21 cellular contexts compared by ENCODE assay signal in genomic region chr6:34207695-34208443, GRCh38. TPM values are rescaled to one million over a fixed set of nuclear protein-coding genes. Genes with fewer than 3 reads are reported as not detected.
A peak's percentile ranks its signal among the peaks of the same experiment; 100 is the strongest.
DNase-seq lines count a peak whose midpoint lies in the region; ATAC-seq and TF ChIP-seq lines count a peak whose summit lies in the region.
"Had no signal": no experiment of that assay in that cellular context is flagged by ENCODE, and none has a peak within 500 bp of the region (broad histone marks: within the 10 kb centered on the region; RNA-seq: fewer than 3 reads in every experiment).

No MANE protein-coding gene starts in this region.

- no peak overlapping the region for H3K4me3 ChIP-seq in HCT116 (replicated peaks in 1 of 2; ENCODE audit: low read depth in 1 of 2, low read length in 2 of 2)
- no peak overlapping the region for H3K4me3 ChIP-seq in dorsolateral prefrontal cortex
- H3K4me3 ChIP-seq: SJCRH30, vagina had no signal

- no TSS peak for BruUV-seq in HCT116 (replicated peaks; lab: Mats Ljungman, UMichigan)

- H3K9me3 ChIP-seq in HCT116 (ENCODE audit: control insufficient read depth in 1 of 2, insufficient read depth in 1 of 2, low read depth in 1 of 2, low read length in 2 of 2), result no peaks in the 10 kb centered on the region
- no peaks in the 10 kb centered on the region for H3K9me3 ChIP-seq in CD4-positive, alpha-beta T cell (ENCODE audit: control insufficient read depth, low read length)
- H3K9me3 ChIP-seq: SJCRH30, vagina had no signal

- peaks cover 17% of the 10 kb centered on the region for H3K4me1 Mint-ChIP-seq in activated naive CD8-positive, alpha-beta T cell (ENCODE audit: low read depth)
- H3K4me1 Mint-ChIP-seq in CD4-positive, alpha-beta T cell (ENCODE audit: low read depth), result peaks cover 5% of the 10 kb centered on the region
- H3K4me1 Mint-ChIP-seq: CD14-positive monocyte had no signal

- no peak for TF ChIP-seq RAD21 in HCT116 (IDR thresholded peaks at IDR 0.05; ENCODE audit: low read depth)

- peak; percentile 40 for DNase-seq in activated T-cell treated with anti-CD3 and anti-CD28 coated beads for 48 hours (ENCODE audit: low read depth)
- DNase-seq in activated T-cell treated with anti-CD3 and anti-CD28 coated beads for 4 hours, result no peak
- DNase-seq in HCT116 (ENCODE audit: low read depth, low spot score), result no peak
- peak; percentile 18 to 60 for DNase-seq in stimulated activated CD8-positive, alpha-beta memory T cell treated with anti-CD3 and anti-CD28 coated beads, Interleukin-15, amount 100 ng/mL, for 48 hours (ENCODE audit: low read depth in 2 of 2)
- DNase-seq in putamen (ENCODE audit: low spot score), result no peak
- DNase-seq in CD4-positive, alpha-beta T cell, result no peak
- no peak for DNase-seq in dorsolateral prefrontal cortex
- DNase-seq: aorta; left cardiac atrium; naive thymus-derived CD8-positive, alpha-beta T cell; NCI-H1930; NCI-H226; NCI-H82; SJCRH30 had no signal

- no peaks in the 10 kb centered on the region for H3K27me3 Mint-ChIP-seq in activated naive CD8-positive, alpha-beta T cell
- H3K27me3 Mint-ChIP-seq in CD4-positive, alpha-beta T cell, result no peaks in the 10 kb centered on the region
- H3K27me3 Mint-ChIP-seq: naive thymus-derived CD8-positive, alpha-beta T cell had no signal

- H4K20me1 ChIP-seq in HCT116 (ENCODE audit: insufficient read depth), result no peaks in the 10 kb centered on the region

- RAD21 ChIA-PET in HCT116 (lab: Charles Lee; ENCODE audit: low non-redundant PET in 1 of 2, low total read pairs in 2 of 2, uncharacterized antibody in 2 of 2, unreplicated experiment in 2 of 2), result no interaction called here

- H3K4me3 Mint-ChIP-seq in activated naive CD8-positive, alpha-beta T cell, result no peak overlapping the region
- no peak overlapping the region for H3K4me3 Mint-ChIP-seq in CD4-positive, alpha-beta T cell
- H3K4me3 Mint-ChIP-seq: CD14-positive monocyte; naive thymus-derived CD8-positive, alpha-beta T cell; T-helper 1 cell treated with Interleukin-12 subunit alpha and Interleukin-12 subunit beta and Interleukin-4 antibody, amounts not matched to agents 30 μg/mL and 1 μg/mL, for 36 hours; WTC11 had no signal

- no peak for TF ChIP-seq CTCF in HCT116 (IDR thresholded peaks at IDR 0.05 in 2 of 3, conservative IDR thresholded peaks at IDR 0.05 in 1 of 3; ENCODE audit: borderline replicate concordance in 1 of 3, insufficient read depth in 1 of 3, low read depth in 2 of 3, low read length in 2 of 3)
- TF ChIP-seq CTCF in CD4-positive, alpha-beta T cell (IDR thresholded peaks at IDR 0.05), result no peak
- no peak for TF ChIP-seq CTCF in dorsolateral prefrontal cortex (IDR thresholded peaks at IDR 0.05 in 54 of 56, conservative IDR thresholded peaks at IDR 0.05 in 2 of 56; ENCODE audit: low read depth in 1 of 56, partially characterized antibody in 56 of 56)

- H3K27ac Mint-ChIP-seq in activated naive CD8-positive, alpha-beta T cell, result peak overlapping the region; percentile 80
- H3K27ac Mint-ChIP-seq in CD4-positive, alpha-beta T cell, result no peak overlapping the region
- H3K27ac Mint-ChIP-seq: T-helper 1 cell treated with Interleukin-12 subunit alpha and Interleukin-12 subunit beta and Interleukin-4 antibody, amounts not matched to agents 30 μg/mL and 1 μg/mL, for 36 hours; WTC11 had no signal

- peaks cover 0 to 20% of the 10 kb centered on the region in 2 experiments; a peak in 3 of 4 replicates for H3K4me1 ChIP-seq in HCT116 (ENCODE audit: control insufficient read depth in 1 of 2, insufficient read depth in 2 of 2, low read length in 2 of 2)
- H3K4me1 ChIP-seq: parathyroid adenoma, SJCRH30, vagina had no signal

- no peaks in the 10 kb centered on the region for H3K79me2 ChIP-seq in HCT116 (ENCODE audit: insufficient read depth, low read length)
- H3K79me2 ChIP-seq: parathyroid adenoma had no signal

- no peak overlapping the region for H3K27ac ChIP-seq in HCT116 (ENCODE audit: low read depth, low read length)
- no peak overlapping the region for H3K27ac ChIP-seq in CD4-positive, alpha-beta T cell (ENCODE audit: low read depth, low read length)
- H3K27ac ChIP-seq in dorsolateral prefrontal cortex, result no peak overlapping the region
- H3K27ac ChIP-seq: parathyroid adenoma, SJCRH30, vagina had no signal

- H3K4me2 ChIP-seq in HCT116 (ENCODE audit: low read length), result no peak overlapping the region

- no peaks in the 10 kb centered on the region for H3K9me3 Mint-ChIP-seq in activated naive CD8-positive, alpha-beta T cell (ENCODE audit: low read depth)
- H3K9me3 Mint-ChIP-seq in CD4-positive, alpha-beta T cell, result no peaks in the 10 kb centered on the region
- H3K9me3 Mint-ChIP-seq: naive thymus-derived CD8-positive, alpha-beta T cell; T-helper 1 cell treated with Interleukin-12 subunit alpha and Interleukin-12 subunit beta and Interleukin-4 antibody, amounts not matched to agents 30 μg/mL and 1 μg/mL, for 36 hours; WTC11 had no signal

- H3K36me3 Mint-ChIP-seq in activated naive CD8-positive, alpha-beta T cell, result no peaks in the 10 kb centered on the region
- H3K36me3 Mint-ChIP-seq in CD4-positive, alpha-beta T cell (ENCODE audit: low read depth), result no peaks in the 10 kb centered on the region
- H3K36me3 Mint-ChIP-seq: CD14-positive monocyte; naive thymus-derived CD8-positive, alpha-beta T cell; WTC11 had no signal

- H3K27me3 ChIP-seq in HCT116 (ENCODE audit: insufficient read depth, low read length) (no peaks in the 10 kb centered on the region), dorsolateral prefrontal cortex (no peaks in the 10 kb centered on the region)
- no peaks in the 10 kb centered on the region for H3K27me3 ChIP-seq in CD4-positive, alpha-beta T cell (ENCODE audit: control insufficient read depth, insufficient read depth, low read length)
- H3K27me3 ChIP-seq: SJCRH30, vagina had no signal

- no peak for TF ChIP-seq POLR2A in HCT116 (IDR thresholded peaks at IDR 0.05; ENCODE audit: borderline replicate concordance, extremely low read depth, insufficient read depth, insufficient read length)

- no peak overlapping the region for H3K9ac ChIP-seq in HCT116 (ENCODE audit: low read length)
- H3K9ac ChIP-seq: parathyroid adenoma had no signal

- no peaks in the 10 kb centered on the region for H3K9me2 ChIP-seq in HCT116 (ENCODE audit: insufficient read depth)

- POLR2A ChIA-PET in HCT116 (lab: Charles Lee), result interaction anchor here (0.5 to 3.8 kb wide), 5 partner anchors 16 to 207 kb away, joined by 3 to 12 read pairs (median 4); partner anchors contain the start of gene HMGA1
- POLR2A ChIA-PET in CD4-positive, alpha-beta T cell (lab: Charles Lee), result interaction anchor here (1.1 kb wide), 1 partner anchor 29 kb away, joined by 4 read pairs; the partner anchor contains the start of gene HMGA1

- no peak overlapping the region for H2AFZ ChIP-seq in HCT116 (ENCODE audit: low read depth, low read length, poor library complexity, severe bottlenecking)
- H2AFZ ChIP-seq: parathyroid adenoma had no signal

- intact Hi-C loops in HCT116 (cut with micrococcal nuclease), result no loop called here
- intact Hi-C loops in CD4-positive, alpha-beta T cell (cut with DNase I, micrococcal nuclease), result no loop called here
- intact Hi-C loops in dorsolateral prefrontal cortex (cut with DNase I), result no loop called here

- ATAC-seq in HCT116, result no peak; the same call in 1 of the 2 replicates
- ATAC-seq in CD4-positive, alpha-beta T cell (ENCODE audit: poor library complexity), result no peak
- ATAC-seq: left cardiac atrium; naive thymus-derived CD8-positive, alpha-beta T cell; sciatic nerve; WTC11 had no signal

- H3K36me3 ChIP-seq in HCT116 (ENCODE audit: control insufficient read depth in 1 of 2, insufficient read depth in 2 of 2, low read length in 2 of 2), result no peaks in the 10 kb centered on the region
- H3K36me3 ChIP-seq: SJCRH30, vagina had no signal

- CTCF ChIA-PET in HCT116 (lab: Charles Lee), result interaction anchor here (2.9 kb wide), 1 partner anchor 12 kb away, joined by 7 read pairs; no protein-coding TSS in a partner anchor
- CTCF ChIA-PET in CD4-positive, alpha-beta T cell (lab: Charles Lee), result interaction anchor here (0.6 kb wide), 1 partner anchor 213 kb away, joined by 3 read pairs; no protein-coding TSS in a partner anchor

TF ChIP-seq in HCT116, 20 proteins besides CTCF, POLR2A, EP300 and RAD21 (continues in another document):
- TF ChIP-seq ELF1 (IDR thresholded peaks at IDR 0.05; ENCODE audit: borderline replicate concordance, low read depth) (no peak), ZFX (IDR thresholded peaks at IDR 0.05) (no peak), ZNF274 (IDR thresholded peaks at IDR 0.05; ENCODE audit: low read depth, low read length) (no peak), REST (IDR thresholded peaks at IDR 0.05; ENCODE audit: low read depth) (no peak), JUND (IDR thresholded peaks at IDR 0.05) (no peak)

RNA-seq across cellular contexts. Expression of gene HMGA1, which starts 28.8 kb away (rescaled TPM):
- 2,459 TPM for total RNA-seq in HCT116 (2021; ENCODE audit: unreplicated experiment)
- polyA plus RNA-seq in HCT116 (2012), result 2,754 and 2,816 TPM in 2 replicates
- total RNA-seq in CD4-positive, alpha-beta T cell, result 100 to 1,000 TPM; 102 to 107 TPM
- 10 to 100 TPM; 33.1 to 85.0 (median 58.3) TPM for total RNA-seq in dorsolateral prefrontal cortex

RNA-seq across cellular contexts. Expression of gene SMIM29, which starts 40.9 kb away (rescaled TPM):
- total RNA-seq in HCT116 (2021; ENCODE audit: unreplicated experiment), result 25.1 TPM
- polyA plus RNA-seq in HCT116 (2012), result 31.5 and 35.5 TPM in 2 replicates
- 10 to 100 TPM; 22.0 to 23.9 TPM for total RNA-seq in CD4-positive, alpha-beta T cell
- 100 to 1,000 TPM in 3 of 120 experiments, 10 to 100 TPM in 117; 43.8 to 108 (median 67.5) TPM for total RNA-seq in dorsolateral prefrontal cortex

Comparison
In these comparisons a context has a peak if more than half of its experiments do, and no peak if none do; other contexts are left out.
1. DNase-seq: peak in activated T-cell treated with anti-CD3 and anti-CD28 coated beads for 48 hours (single experiment) and stimulated activated CD8-positive, alpha-beta memory T cell treated with anti-CD3 and anti-CD28 coated beads, Interleukin-15, amount 100 ng/mL, for 48 hours (2 of 2); none in activated T-cell treated with anti-CD3 and anti-CD28 coated beads for 4 hours (single experiment), HCT116 (single experiment), putamen (single experiment), CD4-positive, alpha-beta T cell (0 of 10) and dorsolateral prefrontal cortex (0 of 10).
2. RNA of gene HMGA1, which starts 28.8 kb away (total RNA-seq): 2,459 TPM in HCT116 (single experiment); 102 to 107 TPM in CD4-positive, alpha-beta T cell and 33.1 to 85.0 TPM in dorsolateral prefrontal cortex; every median in the first group is over 10 times any median in the second.